14 cellular contexts compared by ENCODE assay signal in the genomic region with DNA sequence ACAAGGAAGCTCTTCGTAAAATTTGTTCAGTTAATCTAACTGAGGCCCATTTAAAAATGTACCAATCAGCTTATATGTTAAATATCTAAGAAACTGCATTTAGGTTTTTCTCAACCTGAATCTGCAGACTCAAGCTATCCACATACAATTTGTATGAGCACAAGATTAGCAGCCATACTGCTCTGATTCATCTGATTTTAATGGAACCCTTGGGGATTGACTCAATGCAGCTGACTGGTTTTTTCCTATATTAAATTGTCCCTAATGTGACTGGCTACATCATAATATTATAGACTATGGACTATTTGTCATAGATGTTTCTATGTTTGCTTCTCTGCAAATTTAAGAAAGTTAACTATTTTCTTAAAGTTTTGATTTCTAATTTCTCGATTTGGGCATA.
DNase-seq lines count a peak whose midpoint lies in the region; ATAC-seq lines count a peak whose summit lies in the region.
"Had no signal": no experiment of that assay in that cellular context is flagged by ENCODE, and none has a peak within 500 bp of the region (broad histone marks: within the 10 kb centered on the region; RNA-seq: fewer than 3 reads in every experiment).

No MANE protein-coding gene starts in this region.

- peaks cover 0 to 8% of the 10 kb centered on the region in 2 donors for H3K9me3 Mint-ChIP-seq in stimulated activated naive CD8-positive, alpha-beta T cell treated with anti-CD3 and anti-CD28 coated beads, Interleukin-15, amount 100 ng/mL, for 72 hours

- H3K4me3 Mint-ChIP-seq in stimulated activated naive CD8-positive, alpha-beta T cell treated with anti-CD3 and anti-CD28 coated beads, Interleukin-15, amount 100 ng/mL, for 72 hours: no peak overlapping the region
- H3K4me3 Mint-ChIP-seq: IgD-negative memory B cell had no signal

- peak; percentile 31 for DNase-seq in GM04503 (ENCODE audit: low read depth)
- DNase-seq in T1000 (lab: John Stamatoyannopoulos, UW): peak; percentile 32
- DNase-seq in fibroblast of the conjunctiva (ENCODE audit: low read depth): peak; percentile 2
- no peak for DNase-seq in stimulated activated naive CD8-positive, alpha-beta T cell treated with anti-CD3 and anti-CD28 coated beads, Interleukin-15, amount 100 ng/mL, for 72 hours
- DNase-seq in NCI-H1048 (lab: John Stamatoyannopoulos, UW): no peak
- no peak for DNase-seq in left lobe of liver (ENCODE audit: low spot score)
- no peak for DNase-seq in NCI-H774 (lab: John Stamatoyannopoulos, UW)
- DNase-seq: DMS79, NCI-H1092, NCI-H1694 treated with DMSO at 0.1 percent for 48 hours, Peyer's patch, SHP77 had no signal

- H3K27me3 Mint-ChIP-seq in stimulated activated naive CD8-positive, alpha-beta T cell treated with anti-CD3 and anti-CD28 coated beads, Interleukin-15, amount 100 ng/mL, for 72 hours: no peaks in the 10 kb centered on the region
- H3K27me3 Mint-ChIP-seq: IgD-negative memory B cell had no signal

- no peaks in the 10 kb centered on the region for H3K4me1 Mint-ChIP-seq in stimulated activated naive CD8-positive, alpha-beta T cell treated with anti-CD3 and anti-CD28 coated beads, Interleukin-15, amount 100 ng/mL, for 72 hours
- H3K4me1 Mint-ChIP-seq: IgD-negative memory B cell had no signal

- no peak overlapping the region for H3K27ac Mint-ChIP-seq in stimulated activated naive CD8-positive, alpha-beta T cell treated with anti-CD3 and anti-CD28 coated beads, Interleukin-15, amount 100 ng/mL, for 72 hours
- H3K27ac Mint-ChIP-seq: IgD-negative memory B cell had no signal

- ATAC-seq in stimulated activated naive CD8-positive, alpha-beta T cell treated with anti-CD3 and anti-CD28 coated beads, Interleukin-15, amount 100 ng/mL, for 72 hours: no peak
- no peak for ATAC-seq in left lobe of liver
- ATAC-seq: HCT116 had no signal

Comparison
In these comparisons a context has a peak if more than half of its experiments do, and no peak if none do; other contexts are left out.
1. DNase-seq: peak in GM04503 (single experiment), T1000 (single experiment) and fibroblast of the conjunctiva (single experiment); none in stimulated activated naive CD8-positive, alpha-beta T cell treated with anti-CD3 and anti-CD28 coated beads, Interleukin-15, amount 100 ng/mL, for 72 hours (0 of 2), NCI-H1048 (single experiment), left lobe of liver (single experiment) and NCI-H774 (single experiment).